Comparison of ENCODE assay signal across 28 cellular contexts in genomic region chr10:96333091-96333490, GRCh38. TPM values are rescaled to one million over a fixed set of nuclear protein-coding genes. Genes with fewer than 3 reads are reported as not detected.
"Had no signal": no experiment of that assay in that cellular context is flagged by ENCODE, and none has a peak within 500 bp of the region (broad histone marks: within the 10 kb centered on the region; RNA-seq: fewer than 3 reads in every experiment).

No MANE protein-coding gene starts in this region.

- H3K9me3 ChIP-seq: breast epithelium, Peyer's patch, SJCRH30 had no signal

- H3K4me3 ChIP-seq: breast epithelium, Peyer's patch, SJCRH30 had no signal

- DNase-seq: activated B cell treated with CpG ODN at 0.5 μM for 24 hours; activated CD4-positive, alpha-beta T cell treated with anti-CD3 and anti-CD28 coated beads for 1 hour; activated CD4-positive, alpha-beta T cell treated with anti-CD3 and anti-CD28 coated beads, Interleukin-2, amount 10 ng/mL, durations not matched to agents 24 days and 14 days; activated CD4-positive, alpha-beta T cell treated with anti-CD3 and anti-CD28 coated beads, Interleukin-2, amount 50 U/mL, for 48 hours; activated CD8-positive, alpha-beta memory T cell treated with anti-CD3 and anti-CD28 coated beads, Interleukin-2, amount 10 ng/mL, durations not matched to agents 7 days and 5 days; activated effector memory CD4-positive, alpha-beta T cell treated with Interleukin-2 at 50 U/mL for 16 hours; activated naive CD4-positive, alpha-beta T cell; activated T-cell treated with anti-CD3 and anti-CD28 coated beads, Interleukin-2, amount 50 U/mL, for 24 hours; aorta; caudate nucleus; NCI-H1048; NCI-H1930; NCI-H2107; NCI-H2171 treated with DMSO at 0.1 percent for 48 hours; NCI-H345; NCI-H510A; NCI-H526 treated with DMSO at 0.1 percent for 48 hours; NCI-H82; OCI-M1; Peyer's patch; Right ventricle myocardium superior; SJCRH30; SW 1271; T-helper 9 cell had no signal

- H3K27ac ChIP-seq: breast epithelium, Peyer's patch, RWPE1, SJCRH30 had no signal

- ATAC-seq: activated CD8-positive, alpha-beta memory T cell treated with anti-CD3 and anti-CD28 coated beads, Interleukin-2, amount 10 ng/mL, durations not matched to agents 7 days and 5 days; SK-N-SH treated with all-trans-retinoic acid at 6 μM for 48 hours had no signal

- H3K36me3 ChIP-seq: breast epithelium, Peyer's patch, SJCRH30 had no signal

- H3K4me1 ChIP-seq: breast epithelium, Peyer's patch, SJCRH30 had no signal

- H3K27me3 ChIP-seq: Peyer's patch, SJCRH30 had no signal

RNA-seq across cellular contexts. Expression of gene OPALIN, which starts 25.7 kb away (rescaled TPM):
- total RNA-seq: activated B cell treated with CpG ODN at 0.5 μM for 24 hours; activated CD4-positive, alpha-beta T cell treated with anti-CD3 and anti-CD28 coated beads, Interleukin-2, amount 10 ng/mL, durations not matched to agents 24 days and 14 days; activated CD8-positive, alpha-beta memory T cell treated with anti-CD3 and anti-CD28 coated beads, Interleukin-2, amount 10 ng/mL, durations not matched to agents 7 days and 5 days; activated T-helper 1 cell treated with anti-CD3 and anti-CD28 coated beads, Interleukin-12 subunit alpha, Interleukin-12 subunit beta, Interleukin-2, Interleukin-4 antibody, amounts not matched to agents 30 ng/mL and 10 ng/mL and 1 ng/mL, durations not matched to agents 14 hours and 24 hours and 36 hours; aorta; breast epithelium; Peyer's patch; Right ventricle myocardium superior; SJCRH30 had no signal
- polyA plus RNA-seq: aorta had no signal

RNA-seq across cellular contexts. Expression of gene DNTT, which starts 28.9 kb away (rescaled TPM):
- total RNA-seq: activated CD4-positive, alpha-beta T cell treated with anti-CD3 and anti-CD28 coated beads, Interleukin-2, amount 10 ng/mL, durations not matched to agents 24 days and 14 days; activated CD8-positive, alpha-beta memory T cell treated with anti-CD3 and anti-CD28 coated beads, Interleukin-2, amount 10 ng/mL, durations not matched to agents 7 days and 5 days; activated T-helper 1 cell treated with anti-CD3 and anti-CD28 coated beads, Interleukin-12 subunit alpha, Interleukin-12 subunit beta, Interleukin-2, Interleukin-4 antibody, amounts not matched to agents 30 ng/mL and 10 ng/mL and 1 ng/mL, durations not matched to agents 14 hours and 24 hours and 36 hours; aorta; breast epithelium; Peyer's patch; Right ventricle myocardium superior; SJCRH30 had no signal
- polyA plus RNA-seq: aorta had no signal
